ENCODE assay signal across 1 cellular context in the genomic region with DNA sequence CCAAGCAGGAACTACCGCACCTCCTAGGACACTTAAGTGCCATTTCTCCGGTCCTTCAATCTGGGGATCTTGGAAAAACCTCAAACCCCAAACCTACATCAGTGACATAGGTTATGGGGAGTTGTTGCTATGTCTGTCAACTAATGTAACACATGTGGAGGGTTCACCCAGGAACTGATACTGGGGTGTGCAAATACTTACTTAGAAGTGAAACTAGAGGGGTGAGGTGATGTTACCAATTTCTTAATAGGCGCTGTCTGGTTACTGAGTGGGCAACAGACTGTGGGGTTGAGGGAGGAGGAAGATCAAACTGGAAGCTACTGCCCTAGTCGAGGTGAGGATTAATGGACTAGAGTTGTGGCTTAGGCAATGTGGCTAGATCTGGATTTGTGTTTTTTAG.
TF ChIP-seq lines count a peak whose summit lies in the region.

No MANE protein-coding gene starts in this region.

TF ChIP-seq in HEK293, 187 proteins besides CTCF, POLR2A, EP300 and RAD21 (continued from another document):
- TF ChIP-seq, protein P1, sequence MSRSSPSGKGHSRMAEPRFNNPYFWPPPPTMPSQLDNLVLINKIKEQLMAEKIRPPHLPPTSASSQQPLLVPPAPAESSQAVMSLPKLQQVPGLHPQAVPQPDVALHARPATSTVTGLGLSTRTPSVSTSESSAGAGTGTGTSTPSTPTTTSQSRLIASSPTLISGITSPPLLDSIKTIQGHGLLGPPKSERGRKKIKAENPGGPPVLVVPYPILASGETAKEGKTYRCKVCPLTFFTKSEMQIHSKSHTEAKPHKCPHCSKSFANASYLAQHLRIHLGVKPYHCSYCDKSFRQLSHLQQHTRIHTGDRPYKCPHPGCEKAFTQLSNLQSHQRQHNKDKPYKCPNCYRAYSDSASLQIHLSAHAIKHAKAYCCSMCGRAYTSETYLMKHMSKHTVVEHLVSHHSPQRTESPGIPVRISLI (tag by site-specific recombination; IDR thresholded peaks at IDR 0.05): no peak
- no peak for TF ChIP-seq ZNF473 (tag by site-specific recombination; IDR thresholded peaks at IDR 0.05)
